ENCODE assay signal across 32 cellular contexts in the genomic region with DNA sequence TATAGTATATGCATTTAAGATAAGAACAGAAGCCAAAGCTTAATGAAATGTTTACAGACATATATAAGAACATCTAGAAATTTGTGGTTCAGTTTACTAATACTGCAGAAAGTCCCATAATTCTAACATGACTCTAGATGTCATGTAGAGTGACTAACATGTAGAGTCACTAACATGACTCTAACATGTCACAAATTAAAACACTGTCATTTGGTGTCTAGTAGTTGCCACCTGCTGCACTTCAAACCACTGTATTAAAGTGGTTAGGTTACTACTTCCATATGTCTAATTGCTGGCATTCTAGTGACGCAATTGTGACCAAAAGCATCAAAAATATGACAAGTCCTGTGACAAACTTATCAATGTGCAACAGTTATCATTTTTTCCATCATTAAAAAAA.
"Had no signal": no experiment of that assay in that cellular context is flagged by ENCODE, and none has a peak within 500 bp of the region (broad histone marks: within the 10 kb centered on the region; RNA-seq: fewer than 3 reads in every experiment).

No MANE protein-coding gene starts in this region.

- H3K4me3 ChIP-seq: coronary artery, dorsolateral prefrontal cortex, gastrocnemius medialis, heart left ventricle had no signal

- H3K27me3 ChIP-seq: brain microvascular endothelial cell, dorsolateral prefrontal cortex, gastrocnemius medialis, heart left ventricle had no signal

- H3K27ac Mint-ChIP-seq: activated CD4-positive, alpha-beta memory T cell treated with anti-CD3 and anti-CD28 coated beads for 36 hours; activated CD4-positive, alpha-beta T cell treated with anti-CD3 and anti-CD28 coated beads for 36 hours; activated CD4-positive, alpha-beta T cell treated with anti-CD3 and anti-CD28 coated beads, Interleukin-2, amount 10 ng/mL, durations not matched to agents 24 days and 14 days; activated CD8-positive, alpha-beta memory T cell treated with anti-CD3 and anti-CD28 coated beads, Interleukin-2, amount 10 ng/mL, durations not matched to agents 7 days and 5 days; activated CD8-positive, alpha-beta T cell treated with anti-CD3 and anti-CD28 coated beads, Interleukin-2, amount 10 ng/mL, durations not matched to agents 7 days and 5 days; activated naive CD4-positive, alpha-beta T cell treated with anti-CD3 and anti-CD28 coated beads for 36 hours; activated naive CD4-positive, alpha-beta T cell treated with anti-CD3 and anti-CD28 coated beads, Interleukin-2, amount 50 U/mL, for 24 hours; activated naive CD8-positive, alpha-beta T cell treated with anti-CD3 and anti-CD28 coated beads, Interleukin-2, amount 10 ng/mL, durations not matched to agents 7 days and 5 days; activated T-helper 1 cell treated with anti-CD3 and anti-CD28 coated beads, Interleukin-12 subunit alpha, Interleukin-12 subunit beta, Interleukin-2, Interleukin-4 antibody, amounts not matched to agents 30 ng/mL and 10 ng/mL and 1 ng/mL, durations not matched to agents 14 hours and 24 hours and 36 hours; activated T-helper 2 cell treated with anti-CD3 and anti-CD28 coated beads, Interferon-gamma antibody, Interleukin-2, Interleukin-4, amounts not matched to agents 10 μg/mL and 5 μg/mL and 100 μg/mL, durations not matched to agents 14 hours and 24 hours and 36 hours; dendritic cell treated with granulocyte-macrophage colony-stimulating factor and Interleukin-4, amounts not matched to agents 40 ng/mL and 50 ng/mL, for 4 days; endodermal cell had no signal

- H3K9me3 Mint-ChIP-seq: central memory CD8-positive, alpha-beta T cell had no signal

- H3K4me3 Mint-ChIP-seq: activated CD4-positive, alpha-beta memory T cell treated with anti-CD3 and anti-CD28 coated beads for 36 hours; activated CD4-positive, alpha-beta T cell treated with anti-CD3 and anti-CD28 coated beads for 36 hours; activated CD4-positive, alpha-beta T cell treated with anti-CD3 and anti-CD28 coated beads, Interleukin-2, amount 10 ng/mL, durations not matched to agents 24 days and 14 days; activated CD8-positive, alpha-beta memory T cell treated with anti-CD3 and anti-CD28 coated beads, Interleukin-2, amount 10 ng/mL, durations not matched to agents 7 days and 5 days; activated CD8-positive, alpha-beta T cell treated with anti-CD3 and anti-CD28 coated beads, Interleukin-2, amount 10 ng/mL, durations not matched to agents 7 days and 5 days; activated naive CD4-positive, alpha-beta T cell treated with anti-CD3 and anti-CD28 coated beads for 36 hours; activated naive CD4-positive, alpha-beta T cell treated with anti-CD3 and anti-CD28 coated beads, Interleukin-2, amount 50 U/mL, for 24 hours; activated naive CD8-positive, alpha-beta T cell treated with anti-CD3 and anti-CD28 coated beads, Interleukin-2, amount 10 ng/mL, durations not matched to agents 7 days and 5 days; activated T-helper 1 cell treated with anti-CD3 and anti-CD28 coated beads, Interleukin-12 subunit alpha, Interleukin-12 subunit beta, Interleukin-2, Interleukin-4 antibody, amounts not matched to agents 30 ng/mL and 10 ng/mL and 1 ng/mL, durations not matched to agents 14 hours and 24 hours and 36 hours; central memory CD8-positive, alpha-beta T cell; dendritic cell treated with granulocyte-macrophage colony-stimulating factor and Interleukin-4, amounts not matched to agents 40 ng/mL and 50 ng/mL, for 4 days; endodermal cell had no signal

- ATAC-seq: activated CD4-positive, alpha-beta T cell treated with anti-CD3 and anti-CD28 coated beads for 36 hours; activated CD8-positive, alpha-beta memory T cell treated with anti-CD3 and anti-CD28 coated beads, Interleukin-2, amount 10 ng/mL, durations not matched to agents 7 days and 5 days; activated CD8-positive, alpha-beta T cell treated with anti-CD3 and anti-CD28 coated beads, Interleukin-2, amount 10 ng/mL, durations not matched to agents 7 days and 5 days; esophagus mucosa; gastrocnemius medialis; heart left ventricle had no signal

- FAIRE-seq: bronchial epithelial cell had no signal

- H3K4me1 Mint-ChIP-seq: activated CD4-positive, alpha-beta T cell treated with anti-CD3 and anti-CD28 coated beads for 36 hours; activated CD4-positive, alpha-beta T cell treated with anti-CD3 and anti-CD28 coated beads, Interleukin-2, amount 10 ng/mL, durations not matched to agents 24 days and 14 days; activated CD8-positive, alpha-beta memory T cell treated with anti-CD3 and anti-CD28 coated beads, Interleukin-2, amount 10 ng/mL, durations not matched to agents 7 days and 5 days; central memory CD8-positive, alpha-beta T cell; endodermal cell had no signal

- H3K9me3 ChIP-seq: gastrocnemius medialis had no signal

- H3K36me3 ChIP-seq: brain microvascular endothelial cell, gastrocnemius medialis, heart left ventricle had no signal

- DNase-seq: activated CD4-positive, alpha-beta memory T cell treated with anti-CD3 and anti-CD28 coated beads for 36 hours; activated CD4-positive, alpha-beta T cell treated with anti-CD3 and anti-CD28 coated beads for 36 hours; activated CD4-positive, alpha-beta T cell treated with anti-CD3 and anti-CD28 coated beads, Interleukin-2, amount 10 ng/mL, durations not matched to agents 24 days and 14 days; activated CD4-positive, CD25-positive, alpha-beta regulatory T cell; activated CD4-positive, CD25-positive, alpha-beta regulatory T cell treated with anti-CD3 and anti-CD28 coated beads, Interleukin-2, amount 50 U/mL, for 72 hours; activated CD8-positive, alpha-beta memory T cell treated with anti-CD3 and anti-CD28 coated beads, Interleukin-2, amount 10 ng/mL, durations not matched to agents 7 days and 5 days; activated CD8-positive, alpha-beta memory T cell treated with anti-CD3 and anti-CD28 coated beads, Interleukin-2, amount 50 U/mL, for 4 hours; activated CD8-positive, alpha-beta T cell treated with anti-CD3 and anti-CD28 coated beads, Interleukin-2, amount 10 ng/mL, durations not matched to agents 7 days and 5 days; activated effector memory CD4-positive, alpha-beta T cell treated with anti-CD3 and anti-CD28 coated beads, Interleukin-2, amount 50 U/mL, for 16 hours; activated naive CD4-positive, alpha-beta T cell treated with anti-CD3 and anti-CD28 coated beads for 36 hours; activated naive CD8-positive, alpha-beta T cell treated with anti-CD3 and anti-CD28 coated beads, Interleukin-2, amount 10 ng/mL, durations not matched to agents 7 days and 5 days; activated T-cell treated with anti-CD3 and anti-CD28 coated beads, Interleukin-2, amount 50 U/mL, for 1 hour; activated T-cell treated with anti-CD3 and anti-CD28 coated beads, Interleukin-2, amount 50 U/mL, for 48 hours; amniotic stem cell; anterior cingulate cortex; brain microvascular endothelial cell; dorsolateral prefrontal cortex; effector memory CD4-positive, alpha-beta T cell; endodermal cell; foreskin fibroblast; gastrocnemius medialis; glutamatergic neuron; heart left ventricle; T-helper 2 cell had no signal

- H3K27ac ChIP-seq: brain microvascular endothelial cell, coronary artery, dorsolateral prefrontal cortex, gastrocnemius medialis had no signal

- H3K27me3 Mint-ChIP-seq: activated CD4-positive, alpha-beta memory T cell treated with anti-CD3 and anti-CD28 coated beads for 36 hours; activated CD4-positive, alpha-beta T cell treated with anti-CD3 and anti-CD28 coated beads for 36 hours; activated CD4-positive, alpha-beta T cell treated with anti-CD3 and anti-CD28 coated beads, Interleukin-2, amount 10 ng/mL, durations not matched to agents 24 days and 14 days; activated CD8-positive, alpha-beta memory T cell treated with anti-CD3 and anti-CD28 coated beads, Interleukin-2, amount 10 ng/mL, durations not matched to agents 7 days and 5 days; activated naive CD4-positive, alpha-beta T cell treated with anti-CD3 and anti-CD28 coated beads, Interleukin-2, amount 50 U/mL, for 24 hours; activated naive CD8-positive, alpha-beta T cell treated with anti-CD3 and anti-CD28 coated beads, Interleukin-2, amount 10 ng/mL, durations not matched to agents 7 days and 5 days; central memory CD8-positive, alpha-beta T cell; dendritic cell treated with granulocyte-macrophage colony-stimulating factor and Interleukin-4, amounts not matched to agents 40 ng/mL and 50 ng/mL, for 4 days had no signal

- H3K4me1 ChIP-seq: gastrocnemius medialis, heart left ventricle had no signal
